In genomic region chr5:108372369-108372768, GRCh38 we compare ENCODE assay signal across 20 cellular contexts. TPM values are rescaled to one million over a fixed set of nuclear protein-coding genes. Genes with fewer than 3 reads are reported as not detected.
DNase-seq lines count a peak whose midpoint lies in the region; ATAC-seq, FAIRE-seq and TF ChIP-seq lines count a peak whose summit lies in the region.
"Had no signal": no experiment of that assay in that cellular context is flagged by ENCODE, and none has a peak within 500 bp of the region (broad histone marks: within the 10 kb centered on the region; RNA-seq: fewer than 3 reads in every experiment).

No MANE protein-coding gene starts in this region.

- no peak overlapping the region for H3K27ac ChIP-seq in GM23338 (ENCODE audit: low read depth)
- H3K27ac ChIP-seq: GM23248 had no signal

- peak; percentile 44 for FAIRE-seq in D721Med (lab: Jason Lieb, UNC)
- FAIRE-seq: GM12892, GM18507 had no signal

- no peak overlapping the region for H3K4me3 Mint-ChIP-seq in GM23338
- no peak overlapping the region for H3K4me3 Mint-ChIP-seq in WTC11
- H3K4me3 Mint-ChIP-seq in endothelial cell (ENCODE audit: unreplicated experiment): peak overlapping the region; percentile 33
- H3K4me3 Mint-ChIP-seq: CD4-positive, CD25-positive, alpha-beta regulatory T cell; CD8-positive, alpha-beta memory T cell had no signal

- no peaks in the 10 kb centered on the region for H3K27me3 ChIP-seq in GM23338 (ENCODE audit: insufficient read depth)
- H3K27me3 ChIP-seq: BE2C had no signal

- H3F3A ChIP-seq in GM23338 (replicated peaks; ENCODE audit: low read depth): no peaks in the 10 kb centered on the region

- H3K79me2 ChIP-seq in GM23338 (replicated peaks; ENCODE audit: insufficient read depth): peaks cover 27% of the 10 kb centered on the region

- TF ChIP-seq CTCF in D721Med (IDR thresholded peaks at IDR 0.05; ENCODE audit: insufficient read depth, missing control alignments) (no peak), GM23338 (conservative IDR thresholded peaks at IDR 0.05; ENCODE audit: low read depth in 2 of 2) (no peak), WTC11 (IDR thresholded peaks at IDR 0.05) (no peak), endothelial cell (IDR thresholded peaks at IDR 0.05; ENCODE audit: unreplicated experiment) (no peak)

- peaks cover 42% of the 10 kb centered on the region for H3K9me3 Mint-ChIP-seq in GM23338
- peaks cover 42% of the 10 kb centered on the region for H3K9me3 Mint-ChIP-seq in WTC11
- H3K9me3 Mint-ChIP-seq in endothelial cell (ENCODE audit: unreplicated experiment): peaks cover 9% of the 10 kb centered on the region

- H3K27ac Mint-ChIP-seq in GM23338 (no peak overlapping the region), WTC11 (no peak overlapping the region), endothelial cell (ENCODE audit: unreplicated experiment) (no peak overlapping the region)

- H3K27me3 Mint-ChIP-seq in GM23338 (ENCODE audit: insufficient read depth, low read depth, poor library complexity) (no peaks in the 10 kb centered on the region), WTC11 (ENCODE audit: low read depth) (no peaks in the 10 kb centered on the region; the same call in 1 of the 2 replicates), endothelial cell (ENCODE audit: unreplicated experiment) (peaks cover 8% of the 10 kb centered on the region)
- H3K27me3 Mint-ChIP-seq: CD4-positive, CD25-positive, alpha-beta regulatory T cell; CD8-positive, alpha-beta memory T cell had no signal

- H3K4me1 ChIP-seq in GM23338 (ENCODE audit: insufficient read depth): no peaks in the 10 kb centered on the region
- H3K4me1 ChIP-seq: BE2C had no signal

- peaks cover 36% of the 10 kb centered on the region for H3K36me3 Mint-ChIP-seq in GM23338 (ENCODE audit: low read depth)
- H3K36me3 Mint-ChIP-seq in WTC11: peaks cover 40% of the 10 kb centered on the region
- H3K36me3 Mint-ChIP-seq in endothelial cell (ENCODE audit: low read depth, unreplicated experiment): peaks cover 29% of the 10 kb centered on the region

- ATAC-seq in GM23338: no peak
- no peak for ATAC-seq in WTC11
- no peak for ATAC-seq in stimulated activated naive CD8-positive, alpha-beta T cell treated with anti-CD3 and anti-CD28 coated beads, Interleukin-15, Interleukin-2, amounts not matched to agents 100 U/mL and 50 U/mL, for 24 hours
- ATAC-seq: HCT116 had no signal

- POLR2A ChIA-PET in WTC11 (lab: Charles Lee): no interaction called here

- no peak overlapping the region for H3K4me3 ChIP-seq in GM23338
- H3K4me3 ChIP-seq: GM23248 had no signal

- no peak for DNase-seq in D721Med (ENCODE audit: insufficient read length, low spot score)
- peak; percentile 8 for DNase-seq in GM23338 (ENCODE audit: low spot score)
- no peak for DNase-seq in WTC11 (ENCODE audit: low spot score)
- no peak for DNase-seq in endothelial cell (ENCODE audit: low spot score)
- DNase-seq in stimulated activated naive CD8-positive, alpha-beta T cell treated with anti-CD3 and anti-CD28 coated beads, Interleukin-15, Interleukin-2, amounts not matched to agents 100 U/mL and 50 U/mL, for 24 hours: no peak
- DNase-seq in MV-4-11 (lab: John Stamatoyannopoulos, UW): no peak
- no peak for DNase-seq in NK-92 treated with Interleukin-12 subunit alpha and Interleukin-12 subunit beta, amount 100 ng/mL, for 24 hours (lab: John Stamatoyannopoulos, UW)
- DNase-seq: ACHN; BE2C; C1 segment of cervical spinal cord; CD4-positive, CD25-positive, alpha-beta regulatory T cell; CD8-positive, alpha-beta memory T cell; COR-L47; GM23248; H7; IMR-90; KBM-7 had no signal

- no peak overlapping the region for H2AFZ ChIP-seq in GM23338
- H2AFZ ChIP-seq: GM23248 had no signal

- H3K36me3 ChIP-seq in GM23338 (ENCODE audit: insufficient read depth): no peaks in the 10 kb centered on the region; the same call in 1 of the 2 replicates
- H3K36me3 ChIP-seq: BE2C had no signal

- CTCF ChIA-PET in WTC11 (lab: Charles Lee): no interaction called here

- H4K20me1 ChIP-seq in GM23338 (replicated peaks; ENCODE audit: insufficient read depth): no peaks in the 10 kb centered on the region

- no peaks in the 10 kb centered on the region for H3K9me2 ChIP-seq in GM23338 (ENCODE audit: insufficient read depth)

- H3K4me1 Mint-ChIP-seq in GM23338: 0 out of 3 replicates have a peak, but pooled peaks cover 3% of the 10 kb centered on the region
- peaks cover 5% of the 10 kb centered on the region for H3K4me1 Mint-ChIP-seq in WTC11
- no peaks in the 10 kb centered on the region for H3K4me1 Mint-ChIP-seq in endothelial cell (ENCODE audit: unreplicated experiment)

- H3K4me2 ChIP-seq in GM23338: no peak overlapping the region

TF ChIP-seq in GM23338, 12 proteins besides CTCF, POLR2A, EP300 and RAD21 (continues in another document):
- TF ChIP-seq, protein P1, sequence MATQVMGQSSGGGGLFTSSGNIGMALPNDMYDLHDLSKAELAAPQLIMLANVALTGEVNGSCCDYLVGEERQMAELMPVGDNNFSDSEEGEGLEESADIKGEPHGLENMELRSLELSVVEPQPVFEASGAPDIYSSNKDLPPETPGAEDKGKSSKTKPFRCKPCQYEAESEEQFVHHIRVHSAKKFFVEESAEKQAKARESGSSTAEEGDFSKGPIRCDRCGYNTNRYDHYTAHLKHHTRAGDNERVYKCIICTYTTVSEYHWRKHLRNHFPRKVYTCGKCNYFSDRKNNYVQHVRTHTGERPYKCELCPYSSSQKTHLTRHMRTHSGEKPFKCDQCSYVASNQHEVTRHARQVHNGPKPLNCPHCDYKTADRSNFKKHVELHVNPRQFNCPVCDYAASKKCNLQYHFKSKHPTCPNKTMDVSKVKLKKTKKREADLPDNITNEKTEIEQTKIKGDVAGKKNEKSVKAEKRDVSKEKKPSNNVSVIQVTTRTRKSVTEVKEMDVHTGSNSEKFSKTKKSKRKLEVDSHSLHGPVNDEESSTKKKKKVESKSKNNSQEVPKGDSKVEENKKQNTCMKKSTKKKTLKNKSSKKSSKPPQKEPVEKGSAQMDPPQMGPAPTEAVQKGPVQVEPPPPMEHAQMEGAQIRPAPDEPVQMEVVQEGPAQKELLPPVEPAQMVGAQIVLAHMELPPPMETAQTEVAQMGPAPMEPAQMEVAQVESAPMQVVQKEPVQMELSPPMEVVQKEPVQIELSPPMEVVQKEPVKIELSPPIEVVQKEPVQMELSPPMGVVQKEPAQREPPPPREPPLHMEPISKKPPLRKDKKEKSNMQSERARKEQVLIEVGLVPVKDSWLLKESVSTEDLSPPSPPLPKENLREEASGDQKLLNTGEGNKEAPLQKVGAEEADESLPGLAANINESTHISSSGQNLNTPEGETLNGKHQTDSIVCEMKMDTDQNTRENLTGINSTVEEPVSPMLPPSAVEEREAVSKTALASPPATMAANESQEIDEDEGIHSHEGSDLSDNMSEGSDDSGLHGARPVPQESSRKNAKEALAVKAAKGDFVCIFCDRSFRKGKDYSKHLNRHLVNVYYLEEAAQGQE (IDR thresholded peaks at IDR 0.05; ENCODE audit: unreplicated experiment): no peak

TF ChIP-seq in WTC11, 78 proteins besides CTCF, POLR2A, EP300 and RAD21:
- no peak for TF ChIP-seq NR2C2 (CRISPR knock-in tag; IDR thresholded peaks at IDR 0.05)
- TF ChIP-seq ZNF317 (CRISPR knock-in tag; IDR thresholded peaks at IDR 0.05; ENCODE audit: borderline replicate concordance, low read depth): peak; percentile 87
- no peak for TF ChIP-seq E2F1 (CRISPR knock-in tag; IDR thresholded peaks at IDR 0.05)
TF ChIP-seq in WTC11: peak in this region for 1.

RNA-seq across cellular contexts. Expression of gene FBXL17, which starts 9.5 kb away (rescaled TPM):
- total RNA-seq in GM23338 (2014; rRNA removed; shearing (Covaris generic)): 2.1 and 2.7 TPM in 2 replicates
- polyA plus RNA-seq in GM23338 (2016; fragmentation: Nextera tagmentation; extraction: Ambion mirVana): 1.9 and 2.0 TPM in 2 replicates
- 3.5 to 6.1 TPM (median 5.3 TPM) in 3 replicates for total RNA-seq in WTC11 (2021)
- total RNA-seq in endothelial cell (ENCODE audit: unreplicated experiment): 14.9 TPM
